15 cellular contexts compared by ENCODE assay signal in the genomic region with DNA sequence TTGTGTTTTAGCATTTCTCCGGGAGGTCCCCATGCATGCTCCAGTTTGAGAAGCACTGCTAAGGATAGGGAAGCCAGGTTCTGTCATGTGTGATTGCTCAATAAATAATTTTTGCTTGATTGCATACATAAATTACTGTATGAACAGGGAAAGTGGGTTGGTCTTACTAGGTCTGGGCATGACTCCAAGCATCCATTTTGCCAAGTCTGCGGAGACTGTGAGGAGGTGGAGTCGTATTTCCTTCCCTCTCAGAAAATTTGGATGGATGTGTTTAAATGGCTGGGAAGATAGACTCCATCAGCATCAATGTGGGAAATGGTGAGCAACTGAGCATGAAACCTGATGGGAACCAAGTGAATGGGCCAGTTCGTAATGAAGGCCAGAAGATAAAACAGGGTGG.
DNase-seq lines count a peak whose midpoint lies in the region; ATAC-seq and TF ChIP-seq lines count a peak whose summit lies in the region.
"Had no signal": no experiment of that assay in that cellular context is flagged by ENCODE, and none has a peak within 500 bp of the region (broad histone marks: within the 10 kb centered on the region; RNA-seq: fewer than 3 reads in every experiment).

No MANE protein-coding gene starts in this region.

- peak overlapping the region; percentile 68 for H3K4me2 ChIP-seq in GM23248 (ENCODE audit: unreplicated experiment)
- H3K4me2 ChIP-seq in skeletal muscle satellite cell (ENCODE audit: low read length): peak overlapping the region; percentile 4

- H3K79me2 ChIP-seq in GM23248 (ENCODE audit: insufficient read depth): peaks cover 15% of the 10 kb centered on the region; the same call in 1 of the 2 replicates

- peak overlapping the region; percentile 71 for H3K9ac ChIP-seq in GM23248
- H3K9ac ChIP-seq in skeletal muscle satellite cell (ENCODE audit: low read depth, low read length): no peak overlapping the region

- in situ Hi-C loops in GM23248 (cut with MboI): no loop called here
- in situ Hi-C loops in ACHN (cut with HindIII; ENCODE audit: low pct_ligation_motif_present, low pct_unique_long_range_greater_than_20kb, low sequenced_read_pairs): no loop called here

- no peak for TF ChIP-seq POLR2A in Peyer's patch (IDR thresholded peaks at IDR 0.05)

- no peaks in the 10 kb centered on the region for H3K9me2 ChIP-seq in GM23248 (ENCODE audit: insufficient read depth)

- no peaks in the 10 kb centered on the region for H3K9me3 ChIP-seq in GM23248 (ENCODE audit: low read depth)
- no peaks in the 10 kb centered on the region for H3K9me3 ChIP-seq in skeletal muscle satellite cell (replicated peaks; ENCODE audit: low read length)
- no peaks in the 10 kb centered on the region for H3K9me3 ChIP-seq in Peyer's patch
- H3K9me3 ChIP-seq: spleen had no signal

- no peak for TF ChIP-seq CTCF in Peyer's patch (IDR thresholded peaks at IDR 0.05)

- H3K27ac ChIP-seq in GM23248: peak overlapping the region; percentile 90
- no peak overlapping the region for H3K27ac ChIP-seq in Peyer's patch
- H3K27ac ChIP-seq: spleen had no signal

- H3K4me3 ChIP-seq in GM23248 (peak overlapping the region; percentile 44), skeletal muscle satellite cell (ENCODE audit: low read length) (no peak overlapping the region), Peyer's patch (no peak overlapping the region)
- H3K4me3 ChIP-seq: K562, spleen had no signal

- H3K36me3 ChIP-seq in GM23248 (ENCODE audit: low read depth) (no peaks in the 10 kb centered on the region), skeletal muscle satellite cell (ENCODE audit: insufficient read depth, low read length) (no peaks in the 10 kb centered on the region), Peyer's patch (no peaks in the 10 kb centered on the region)
- H3K36me3 ChIP-seq: spleen had no signal

- H3K27me3 ChIP-seq in GM23248 (replicated peaks; ENCODE audit: insufficient read depth) (no peaks in the 10 kb centered on the region), skeletal muscle satellite cell (ENCODE audit: control insufficient read depth, insufficient read depth, low read length) (peaks cover 4% of the 10 kb centered on the region), Peyer's patch (no peaks in the 10 kb centered on the region)
- H3K27me3 ChIP-seq: spleen had no signal

- 0 out of 2 replicates have a peak overlapping the region, but pooled peaks have one; percentile 36 for H2AFZ ChIP-seq in GM23248

- 3 to 4% methylated on average over 4 of the region's 4 CpGs for WGBS in GM23248 (ENCODE audit: low coverage in 1 of 2, low lambda C conversion rate in 2 of 2, missing lambda C conversion rate in 2 of 2), 2 experiments

- no peak for ATAC-seq in HG02840 (IDR thresholded peaks at IDR 0.05; ENCODE audit: low FRiP score, unreplicated experiment)
- ATAC-seq: K562; Panc1; stimulated activated memory B cell treated with anti-CD40 and anti-IgM and Interleukin-4, amounts not matched to agents 10 μg/mL and 1 μg/mL and 100 μg/mL, for 72 hours had no signal

- H3K4me1 ChIP-seq in GM23248 (ENCODE audit: insufficient read depth) (peaks cover 23% of the 10 kb centered on the region), skeletal muscle satellite cell (ENCODE audit: control insufficient read depth, insufficient read depth, low read length) (no peaks in the 10 kb centered on the region), Peyer's patch (no peaks in the 10 kb centered on the region)
- H3K4me1 ChIP-seq: spleen had no signal

- peaks cover 15% of the 10 kb centered on the region; the same call in 1 of the 2 replicates for H3F3A ChIP-seq in GM23248 (ENCODE audit: insufficient read depth)

- no peaks in the 10 kb centered on the region for H4K20me1 ChIP-seq in GM23248 (ENCODE audit: insufficient read depth)

- DNase-seq in GM23248: peak; percentile 70
- peak; percentile 26 for DNase-seq in NCI-H226
- peak; percentile 96 for DNase-seq in fibroblast of peridontal ligament (ENCODE audit: extremely low read depth)
- no peak for DNase-seq in ACHN
- DNase-seq in Peyer's patch: no peak
- no peak for DNase-seq in activated naive CD4-positive, alpha-beta T cell treated with anti-CD3 and anti-CD28 coated beads, Interleukin-2, amount 50 U/mL, for 16 hours
- DNase-seq: activated CD4-positive, alpha-beta T cell treated with anti-CD3 and anti-CD28 coated beads for 4 hours; activated naive CD8-positive, alpha-beta T cell treated with anti-CD3 and anti-CD28 coated beads for 36 hours; midbrain; spleen had no signal

Comparison
In these comparisons a context has a peak if more than half of its experiments do, and no peak if none do; other contexts are left out.
1. DNase-seq: peak in GM23248 (single experiment), NCI-H226 (single experiment) and fibroblast of peridontal ligament (single experiment); none in ACHN (single experiment), Peyer's patch (0 of 3) and activated naive CD4-positive, alpha-beta T cell treated with anti-CD3 and anti-CD28 coated beads, Interleukin-2, amount 50 U/mL, for 16 hours (single experiment).